ENCODE assay signal across 26 cellular contexts in genomic region chr5:150132740-150133139, GRCh38. TPM values are rescaled to one million over a fixed set of nuclear protein-coding genes. Genes with fewer than 3 reads are reported as not detected.
DNase-seq lines count a peak whose midpoint lies in the region; ATAC-seq and TF ChIP-seq lines count a peak whose summit lies in the region.
"Had no signal": no experiment of that assay in that cellular context is flagged by ENCODE, and none has a peak within 500 bp of the region (broad histone marks: within the 10 kb centered on the region; RNA-seq: fewer than 3 reads in every experiment).

No MANE protein-coding gene starts in this region.

- no peaks in the 10 kb centered on the region for H3K79me2 ChIP-seq in OCI-LY7 (ENCODE audit: insufficient read depth, low read depth, low read length)
- H3K79me2 ChIP-seq: parathyroid adenoma had no signal

- H3K4me3 ChIP-seq in right atrium auricular region (no peak overlapping the region), sigmoid colon (no peak overlapping the region), aorta (ENCODE audit: low read length in 2 of 2) (no peak overlapping the region), OCI-LY7 (ENCODE audit: low read depth, low read length, poor library complexity, severe bottlenecking) (no peak overlapping the region)
- H3K4me3 ChIP-seq: adrenal gland, cardiac muscle cell had no signal

- POLR2A ChIA-PET in OCI-LY7 (lab: Charles Lee) = no interaction called here

- H3K36me3 ChIP-seq in right atrium auricular region (peaks cover 34% of the 10 kb centered on the region), sigmoid colon (peaks cover 0 to 45% (median 11%) of the 10 kb centered on the region in 4 donors), aorta (ENCODE audit: control insufficient read depth in 1 of 2, insufficient read depth in 2 of 2, low read length in 1 of 2) (peaks cover 2 to 14% of the 10 kb centered on the region in 2 donors), OCI-LY7 (ENCODE audit: insufficient read depth, low read length) (no peaks in the 10 kb centered on the region)
- H3K36me3 ChIP-seq: cardiac muscle cell had no signal

- DNase-seq in Right ventricle myocardium inferior (ENCODE audit: missing footprints) = peak; percentile 64
- no peak for DNase-seq in cardiac septum (ENCODE audit: low spot score)
- DNase-seq in right atrium auricular region (ENCODE audit: low spot score) = no peak
- no peak for DNase-seq in sigmoid colon
- DNase-seq in aorta = peak in 1 of 2 donors; percentile 84
- DNase-seq in NCI-H2081 treated with DMSO at 0.1 percent for 48 hours (lab: John Stamatoyannopoulos, UW) = no peak
- DNase-seq in OCI-LY7 (ENCODE audit: low spot score) = no peak
- DNase-seq: activated B cell treated with CpG ODN at 0.5 μM for 24 hours; activated CD4-positive, alpha-beta memory T cell treated with anti-CD3 and anti-CD28 coated beads, Interleukin-2, amount 10 ng/mL, durations not matched to agents 7 days and 5 days; activated gamma-delta T cell treated with Interleukin-2 at 50 U/mL for 16 hours; activated T-cell treated with anti-CD3 and anti-CD28 coated beads for 4 hours; foreskin melanocyte; naive B cell; NCI-H1048; NCI-H187 treated with DMSO at 0.1 percent for 48 hours; NCI-H69; T1000 had no signal

- BruUV-seq in OCI-LY7 (replicated peaks; lab: Mats Ljungman, UMichigan) = no TSS peak

- ATAC-seq in Right ventricle myocardium inferior (no peak), aorta (ENCODE audit: low FRiP score) (peak; percentile 30), HG02610 (IDR thresholded peaks at IDR 0.05; ENCODE audit: unreplicated experiment) (no peak)

- H2AFZ ChIP-seq in OCI-LY7 (ENCODE audit: low read length) = no peak overlapping the region
- H2AFZ ChIP-seq: parathyroid adenoma had no signal

- H3K4me1 ChIP-seq in right atrium auricular region (peaks cover 0 to 62% of the 10 kb centered on the region in 2 donors), sigmoid colon (peaks cover 0 to 50% (median 45%) of the 10 kb centered on the region in 4 donors), aorta (ENCODE audit: control insufficient read depth in 1 of 2, insufficient read depth in 2 of 2, low read length in 2 of 2) (peaks cover 0 to 5% of the 10 kb centered on the region in 2 donors), OCI-LY7 (ENCODE audit: insufficient read depth, low read length, poor library complexity, severe bottlenecking) (no peaks in the 10 kb centered on the region)

- intact Hi-C loops in Right ventricle myocardium inferior (cut with DNase I) (loop anchor here (5.0 kb wide), 1 partner anchor 305 kb away; no protein-coding TSS in a partner anchor), cardiac septum (cut with DNase I) (loop anchor here (10.0 kb wide), 1 partner anchor 222 kb away; the partner anchor contains the start of gene TCOF1), sigmoid colon (cut with DNase I) (no loop called here), aorta (cut with DNase I) (loop anchor here in 1 of 2 donors (5.0 kb wide), 1 partner anchor 130 kb away; the partner anchor contains the start of genes HMGXB3 and TIGD6), OCI-LY7 (cut with micrococcal nuclease; ENCODE audit: unreplicated experiment) (no loop called here)

- no peak for TF ChIP-seq POLR2A in sigmoid colon (IDR thresholded peaks at IDR 0.05)

- no peaks in the 10 kb centered on the region for H3K9me2 ChIP-seq in OCI-LY7 (ENCODE audit: insufficient read depth, low read length)

- TF ChIP-seq EP300 in sigmoid colon (IDR thresholded peaks at IDR 0.05) = no peak

- H3K4me2 ChIP-seq in OCI-LY7 (ENCODE audit: low read length) = no peak overlapping the region

- CTCF ChIA-PET in OCI-LY7 (lab: Charles Lee; ENCODE audit: unreplicated experiment) = no interaction called here

- H4K20me1 ChIP-seq in OCI-LY7 (ENCODE audit: insufficient read depth, low read length) = no peaks in the 10 kb centered on the region; the same call in 1 of the 2 replicates

- peak overlapping the region; percentile 12 to 78 for H3K27ac ChIP-seq in right atrium auricular region
- peak overlapping the region; percentile 40 to 68 (median 58) for H3K27ac ChIP-seq in sigmoid colon
- peak overlapping the region in 1 of 2 donors; percentile 49 for H3K27ac ChIP-seq in aorta (ENCODE audit: low read depth in 1 of 2, low read length in 2 of 2)
- H3K27ac ChIP-seq in OCI-LY7 (ENCODE audit: low read depth, low read length, poor library complexity, severe bottlenecking) = no peak overlapping the region
- H3K27ac ChIP-seq: 22Rv1, cardiac muscle cell, epithelial cell of prostate, parathyroid adenoma had no signal

- TF ChIP-seq CTCF in right atrium auricular region (IDR thresholded peaks at IDR 0.05) (no peak), sigmoid colon (IDR thresholded peaks at IDR 0.05) (no peak), OCI-LY7 (conservative IDR thresholded peaks at IDR 0.05; ENCODE audit: low read length) (no peak)

- no peaks in the 10 kb centered on the region for H3K9me3 ChIP-seq in right atrium auricular region
- H3K9me3 ChIP-seq in sigmoid colon = no peaks in the 10 kb centered on the region
- no peaks in the 10 kb centered on the region for H3K9me3 ChIP-seq in aorta (ENCODE audit: control insufficient read depth, low read length)
- no peaks in the 10 kb centered on the region for H3K9me3 ChIP-seq in OCI-LY7 (ENCODE audit: low read length)
- H3K9me3 ChIP-seq: adrenal gland had no signal

- 90 to 91% methylated on average over 22 of the region's 22 CpGs for WGBS in sigmoid colon, 2 donors
- WGBS in aorta, 2 donors = 46 to 57% methylated on average over 21 to 22 of the region's 22 CpGs

- H3K27me3 ChIP-seq in right atrium auricular region (no peaks in the 10 kb centered on the region), sigmoid colon (no peaks in the 10 kb centered on the region), aorta (ENCODE audit: control insufficient read depth in 1 of 2, insufficient read depth in 2 of 2, low read length in 1 of 2) (no peaks in the 10 kb centered on the region)
- H3K27me3 ChIP-seq: adrenal gland, cardiac muscle cell had no signal

RNA-seq across cellular contexts. Expression of gene PDGFRB, which starts 22.9 kb away (rescaled TPM):
- total RNA-seq in Right ventricle myocardium inferior (57.2 TPM), cardiac septum (54.6 TPM), right atrium auricular region (10 to 100 TPM; 68.3 to 68.7 TPM), sigmoid colon (100 to 1,000 TPM in 1 of 4 donors, 10 to 100 TPM in 3; 54.9 to 104 (median 69.4) TPM), aorta (100 to 1,000 TPM; 217 to 360 TPM), OCI-LY7 (2022) (0.23 TPM in 1 of 2 replicates, not detected in the other)
- polyA plus RNA-seq in sigmoid colon (10 to 100 TPM in 1 of 3 donors, 1 to 10 TPM in 2; 3.9 to 26.7 (median 6.0) TPM), aorta (100 to 1,000 TPM in 1 of 2 donors, 10 to 100 TPM in 1; 44.0 to 353 TPM)
- total RNA-seq in OCI-LY7 (2014; rRNA removed; shearing (Covaris generic)) = 0.80 and 3.0 TPM in 2 replicates

RNA-seq across cellular contexts. Expression of gene CDX1, which starts 33.8 kb away (rescaled TPM):
- total RNA-seq in Right ventricle myocardium inferior (not detected), cardiac septum (0.16 TPM), right atrium auricular region (not detected), sigmoid colon (1 to 10 TPM in 1 of 4 donors, under 1 TPM in 1, not detected in 2; 0.71 to 1.4 TPM), aorta (not detected), OCI-LY7 (2022) (not detected in 2 replicates)
- polyA plus RNA-seq in sigmoid colon (100 to 1,000 TPM; 325 to 455 (median 330) TPM), aorta (10 to 100 TPM in 1 of 2 donors, under 1 TPM in 1; 0.69 to 30.2 TPM)
- total RNA-seq in OCI-LY7 (2014; rRNA removed; shearing (Covaris generic)) = not detected in 2 replicates
- total RNA-seq: activated B cell treated with CpG ODN at 0.5 μM for 24 hours; activated CD4-positive, alpha-beta memory T cell treated with anti-CD3 and anti-CD28 coated beads, Interleukin-2, amount 10 ng/mL, durations not matched to agents 7 days and 5 days; cardiac muscle cell; LHCN-M2 had no signal

RNA-seq across cellular contexts. Expression of gene CSF1R, which starts 46.4 kb away (rescaled TPM):
- total RNA-seq in Right ventricle myocardium inferior (21.9 TPM), cardiac septum (11.9 TPM), right atrium auricular region (10 to 100 TPM; 11.2 to 24.6 TPM), sigmoid colon (10 to 100 TPM; 21.9 to 44.4 (median 36.0) TPM), aorta (100 to 1,000 TPM in 1 of 2 donors, 10 to 100 TPM in 1; 35.3 to 125 TPM), OCI-LY7 (2022) (not detected in 2 replicates)
- polyA plus RNA-seq in sigmoid colon (10 to 100 TPM; 10.8 to 26.1 (median 16.3) TPM), aorta (10 to 100 TPM in 1 of 2 donors, 1 to 10 TPM in 1; 3.4 to 15.0 TPM)
- not detected in 2 replicates for total RNA-seq in OCI-LY7 (2014; rRNA removed; shearing (Covaris generic))
- total RNA-seq: cardiac muscle cell had no signal

RNA-seq across cellular contexts. Expression of gene SLC6A7, which starts 57.1 kb away (rescaled TPM):
- total RNA-seq in Right ventricle myocardium inferior = not detected
- not detected for total RNA-seq in cardiac septum
- not detected for total RNA-seq in right atrium auricular region
- total RNA-seq in sigmoid colon = not detected
- polyA plus RNA-seq in sigmoid colon = 10 to 100 TPM in 1 of 3 donors, under 1 TPM in 2; 0.46 to 10.8 (median 0.60) TPM
- not detected for total RNA-seq in aorta
- polyA plus RNA-seq in aorta = under 1 TPM; 0.25 to 0.41 TPM
- total RNA-seq in OCI-LY7 (2014; rRNA removed; shearing (Covaris generic)) = not detected in 2 replicates
- total RNA-seq in OCI-LY7 (2022) = not detected in 2 replicates
- total RNA-seq: activated B cell treated with CpG ODN at 0.5 μM for 24 hours; activated CD4-positive, alpha-beta memory T cell treated with anti-CD3 and anti-CD28 coated beads, Interleukin-2, amount 10 ng/mL, durations not matched to agents 7 days and 5 days; adrenal gland; cardiac muscle cell; kidney epithelial cell; LHCN-M2; mesenteric fat pad had no signal
- polyA plus RNA-seq: adrenal gland, cardiac muscle cell had no signal

Comparison
In these comparisons a context has a peak if more than half of its experiments do, and no peak if none do; other contexts are left out.
1. RNA of gene PDGFRB, which starts 22.9 kb away (total RNA-seq): 217 to 360 TPM in aorta, 54.9 to 104 TPM in sigmoid colon, 68.3 to 68.7 TPM in right atrium auricular region, 57.2 TPM in Right ventricle myocardium inferior (single experiment) and 54.6 TPM in cardiac septum (single experiment); 0.23 to 3.0 TPM in OCI-LY7; every median in the first group is over 10 times any median in the second.
2. RNA of gene CSF1R, which starts 46.4 kb away (total RNA-seq): 35.3 to 125 TPM in aorta, 21.9 to 44.4 TPM in sigmoid colon, 11.2 to 24.6 TPM in right atrium auricular region, 21.9 TPM in Right ventricle myocardium inferior (single experiment) and 11.9 TPM in cardiac septum (single experiment); not detected in OCI-LY7; every median in the first group is over 10 times any median in the second.
3. intact Hi-C loops: an anchor here in Right ventricle myocardium inferior (5.0 kb wide) and cardiac septum (10.0 kb wide); none called in sigmoid colon and OCI-LY7.